In genomic region chr1:154170547-154171221, GRCh38 we compare ENCODE assay signal across 13 cellular contexts. TPM values are rescaled to one million over a fixed set of nuclear protein-coding genes. Genes with fewer than 3 reads are reported as not detected.
DNase-seq lines count a peak whose midpoint lies in the region; ATAC-seq, FAIRE-seq and TF ChIP-seq lines count a peak whose summit lies in the region.
"Had no signal": no experiment of that assay in that cellular context is flagged by ENCODE, and none has a peak within 500 bp of the region (broad histone marks: within the 10 kb centered on the region; RNA-seq: fewer than 3 reads in every experiment).

No MANE protein-coding gene starts in this region.

- H3K36me3 Mint-ChIP-seq in activated T-cell treated with anti-CD3 and anti-CD28 coated beads, Interleukin-2, amount 50 U/mL, for 72 hours (ENCODE audit: insufficient read depth in 2 of 2): peaks cover 36 to 51% of the 10 kb centered on the region in 2 donors

- peaks cover 50% of the 10 kb centered on the region for H3K4me1 Mint-ChIP-seq in activated T-cell treated with anti-CD3 and anti-CD28 coated beads, Interleukin-2, amount 50 U/mL, for 72 hours (ENCODE audit: low read depth)

- intact Hi-C loops in right cardiac atrium (cut with DNase I): no loop called here

- H3K27me3 ChIP-seq in keratinocyte (ENCODE audit: control insufficient read depth, extremely low read depth, insufficient read depth, low read length) (no peaks in the 10 kb centered on the region), right cardiac atrium (ENCODE audit: control insufficient read depth, insufficient read depth) (no peaks in the 10 kb centered on the region)
- H3K27me3 ChIP-seq: adrenal gland had no signal

- FAIRE-seq in keratinocyte (lab: Jason Lieb, UNC) (peak; percentile 26), D721Med (lab: Jason Lieb, UNC) (no peak)

- peaks cover 14% of the 10 kb centered on the region for H4K20me1 ChIP-seq in keratinocyte (ENCODE audit: control insufficient read depth, extremely low read depth, insufficient read depth, low read length)

- peaks cover 50 to 60% of the 10 kb centered on the region in 2 experiments for H3K36me3 ChIP-seq in keratinocyte (ENCODE audit: control insufficient read depth in 2 of 2, extremely low read depth in 1 of 2, insufficient read depth in 2 of 2, low read length in 2 of 2)

- H3K4me3 ChIP-seq in keratinocyte (ENCODE audit: control insufficient read depth in 2 of 3, extremely low read depth in 1 of 3, insufficient read depth in 2 of 3, low read depth in 1 of 3, low read length in 3 of 3) (no peak overlapping the region), right cardiac atrium (ENCODE audit: low read length) (no peak overlapping the region)
- H3K4me3 ChIP-seq: adrenal gland had no signal

- H3K27ac Mint-ChIP-seq in activated T-cell treated with anti-CD3 and anti-CD28 coated beads, Interleukin-2, amount 50 U/mL, for 72 hours: peak overlapping the region; percentile 98

- H3K27me3 Mint-ChIP-seq in activated T-cell treated with anti-CD3 and anti-CD28 coated beads, Interleukin-2, amount 50 U/mL, for 72 hours (ENCODE audit: low read depth): no peaks in the 10 kb centered on the region

- H3K9me3 Mint-ChIP-seq in activated T-cell treated with anti-CD3 and anti-CD28 coated beads, Interleukin-2, amount 50 U/mL, for 72 hours: no peaks in the 10 kb centered on the region

- H3K79me2 ChIP-seq in keratinocyte (ENCODE audit: control insufficient read depth, insufficient read depth, low read length): peaks cover 66% of the 10 kb centered on the region

- peak; percentile 98 to 99 for ATAC-seq in activated T-cell treated with anti-CD3 and anti-CD28 coated beads, Interleukin-2, amount 50 U/mL, for 72 hours (replicated peaks in 1 of 2)
- ATAC-seq in GM21717 (IDR thresholded peaks at IDR 0.05; ENCODE audit: unreplicated experiment) (no peak), right cardiac atrium (no peak)

- H3K4me1 ChIP-seq in keratinocyte (ENCODE audit: control insufficient read depth, extremely low read depth, insufficient read depth, low read length) (no peaks in the 10 kb centered on the region), right cardiac atrium (ENCODE audit: control insufficient read depth, insufficient read depth, low read length) (no peaks in the 10 kb centered on the region)

- H3K4me2 ChIP-seq in keratinocyte (ENCODE audit: control insufficient read depth, extremely low read depth, insufficient read depth, low read depth, low read length): no peak overlapping the region

- H2AFZ ChIP-seq in keratinocyte (ENCODE audit: control insufficient read depth, low read length): no peak overlapping the region

- H3K9me1 ChIP-seq in keratinocyte (ENCODE audit: control insufficient read depth, extremely low read depth, insufficient read depth, low read length): no peaks in the 10 kb centered on the region

- peak overlapping the region; percentile 19 for H3K27ac ChIP-seq in keratinocyte (ENCODE audit: control insufficient read depth, insufficient read depth, low read length)
- H3K27ac ChIP-seq in right cardiac atrium (ENCODE audit: low read length): no peak overlapping the region
- H3K27ac ChIP-seq: 22Rv1 had no signal

- dilution Hi-C loops in keratinocyte (cut with MboI; ENCODE audit: extremely low pct_ligation_motif_present, low sequenced_read_pairs): no loop called here

- no peak overlapping the region for H3K9ac ChIP-seq in keratinocyte (ENCODE audit: control insufficient read depth, extremely low read depth, insufficient read depth, low read length)

- peak; percentile 18 for DNase-seq in DMS 273 (lab: John Stamatoyannopoulos, UW; ENCODE audit: unreplicated experiment)
- DNase-seq in DMS 273 treated with DMSO at 0.1 percent for 48 hours (lab: John Stamatoyannopoulos, UW): no peak
- DNase-seq in activated T-cell treated with anti-CD3 and anti-CD28 coated beads, Interleukin-2, amount 50 U/mL, for 72 hours: peak; percentile 59 to 75
- no peak for DNase-seq in keratinocyte (ENCODE audit: low read depth, low spot score)
- DNase-seq in stimulated activated CD8-positive, alpha-beta memory T cell treated with anti-CD3 and anti-CD28 coated beads, Interleukin-15, amount 100 ng/mL, for 48 hours (ENCODE audit: low read depth in 2 of 2): peak; percentile 37 to 42
- no peak for DNase-seq in right cardiac atrium
- DNase-seq in D721Med (ENCODE audit: insufficient read length, low spot score): no peak
- DNase-seq: NCI-H1436, SHP77 treated with DMSO at 0.1 percent for 48 hours had no signal

- H3K9me3 ChIP-seq in keratinocyte (ENCODE audit: control insufficient read depth, low read depth, low read length) (no peaks in the 10 kb centered on the region), right cardiac atrium (ENCODE audit: control insufficient read depth, low read length) (no peaks in the 10 kb centered on the region)
- H3K9me3 ChIP-seq: adrenal gland had no signal

- H3K4me3 Mint-ChIP-seq in activated T-cell treated with anti-CD3 and anti-CD28 coated beads, Interleukin-2, amount 50 U/mL, for 72 hours: peak overlapping the region; percentile 61 to 74

- no peak for TF ChIP-seq CTCF in keratinocyte (optimal IDR thresholded peaks at IDR 0.05 in 1 of 3, IDR thresholded peaks at IDR 0.05 in 1 of 3, conservative IDR thresholded peaks at IDR 0.05 in 1 of 3; ENCODE audit: extremely low read depth in 1 of 3, insufficient read depth in 2 of 3, low read length in 3 of 3)
- no peak for TF ChIP-seq CTCF in D721Med (IDR thresholded peaks at IDR 0.05; ENCODE audit: insufficient read depth, missing control alignments)

RNA-seq across cellular contexts. Expression of gene NUP210L, which starts 15.8 kb away (rescaled TPM):
- total RNA-seq in activated T-cell treated with anti-CD3 and anti-CD28 coated beads, Interleukin-2, amount 50 U/mL, for 72 hours: under 1 TPM; 0.07 to 0.14 TPM
- polyA plus RNA-seq in keratinocyte (0.01 TPM in 1 of 3 replicates, not detected in the others), right cardiac atrium (not detected)
- 0.06 TPM for polyA plus RNA-seq in keratinocyte (2011; ENCODE audit: low read depth)
- not detected in 2 replicates for polyA plus RNA-seq in keratinocyte (2011; cell fraction: cytosol; rRNA removed)
- polyA plus RNA-seq in keratinocyte (2011; cell fraction: nucleus; rRNA removed): 0.03 and 0.06 TPM in 2 replicates
- 0.08 TPM in 1 of 2 replicates, not detected in the other for polyA plus RNA-seq in keratinocyte (2012; ENCODE audit: low replicate concordance)
- 0.03 TPM in 1 of 3 replicates, not detected in the others for polyA minus RNA-seq in keratinocyte
- polyA minus RNA-seq in keratinocyte (2011; cell fraction: cytosol; rRNA and poly(A)+ RNA removed): not detected
- polyA minus RNA-seq in keratinocyte (2011; cell fraction: nucleus; rRNA and poly(A)+ RNA removed): not detected in 2 replicates
- under 1 TPM; 0.09 to 0.88 (median 0.18) TPM for total RNA-seq in right cardiac atrium

RNA-seq across cellular contexts. Expression of gene TPM3, which starts 21.2 kb away (rescaled TPM):
- 100 to 1,000 TPM; 456 to 468 TPM for total RNA-seq in activated T-cell treated with anti-CD3 and anti-CD28 coated beads, Interleukin-2, amount 50 U/mL, for 72 hours
- 294 to 691 TPM (median 585 TPM) in 3 replicates for polyA plus RNA-seq in keratinocyte
- polyA plus RNA-seq in keratinocyte (2011; ENCODE audit: low read depth): 505 TPM
- 461 and 513 TPM in 2 replicates for polyA plus RNA-seq in keratinocyte (2011; cell fraction: cytosol; rRNA removed)
- 239 and 349 TPM in 2 replicates for polyA plus RNA-seq in keratinocyte (2011; cell fraction: nucleus; rRNA removed)
- 187 and 523 TPM in 2 replicates for polyA plus RNA-seq in keratinocyte (2012; ENCODE audit: low replicate concordance)
- 115 to 186 TPM (median 125 TPM) in 3 replicates for polyA minus RNA-seq in keratinocyte
- polyA minus RNA-seq in keratinocyte (2011; cell fraction: cytosol; rRNA and poly(A)+ RNA removed): 160 TPM
- 40.6 and 66.8 TPM in 2 replicates for polyA minus RNA-seq in keratinocyte (2011; cell fraction: nucleus; rRNA and poly(A)+ RNA removed)
- total RNA-seq in right cardiac atrium: 100 to 1,000 TPM; 202 to 594 (median 262) TPM
- polyA plus RNA-seq in right cardiac atrium: 391 TPM

RNA-seq across cellular contexts. Expression of gene CFAP141, which starts 35.4 kb away (rescaled TPM):
- total RNA-seq in activated T-cell treated with anti-CD3 and anti-CD28 coated beads, Interleukin-2, amount 50 U/mL, for 72 hours: not detected
- polyA plus RNA-seq in keratinocyte: not detected in 3 replicates
- not detected for polyA plus RNA-seq in keratinocyte (2011; ENCODE audit: low read depth)
- not detected in 2 replicates for polyA plus RNA-seq in keratinocyte (2011; cell fraction: cytosol; rRNA removed)
- polyA plus RNA-seq in keratinocyte (2011; cell fraction: nucleus; rRNA removed): not detected in 2 replicates
- 0.72 TPM in 1 of 2 replicates, not detected in the other for polyA plus RNA-seq in keratinocyte (2012; ENCODE audit: low replicate concordance)
- not detected in 3 replicates for polyA minus RNA-seq in keratinocyte
- polyA minus RNA-seq in keratinocyte (2011; cell fraction: cytosol; rRNA and poly(A)+ RNA removed): not detected
- polyA minus RNA-seq in keratinocyte (2011; cell fraction: nucleus; rRNA and poly(A)+ RNA removed): not detected in 2 replicates
- total RNA-seq in right cardiac atrium: not detected
- polyA plus RNA-seq in right cardiac atrium: not detected
- total RNA-seq: adrenal gland, mononuclear cell had no signal

RNA-seq across cellular contexts. Expression of gene UBAP2L, which starts 50.1 kb away (rescaled TPM):
- total RNA-seq in activated T-cell treated with anti-CD3 and anti-CD28 coated beads, Interleukin-2, amount 50 U/mL, for 72 hours: 100 to 1,000 TPM; 166 to 171 TPM
- polyA plus RNA-seq in keratinocyte: 118 to 198 TPM (median 161 TPM) in 3 replicates
- polyA plus RNA-seq in keratinocyte (2011; ENCODE audit: low read depth): 98.4 TPM
- polyA plus RNA-seq in keratinocyte (2011; cell fraction: cytosol; rRNA removed): 116 and 149 TPM in 2 replicates
- 300 and 368 TPM in 2 replicates for polyA plus RNA-seq in keratinocyte (2011; cell fraction: nucleus; rRNA removed)
- polyA plus RNA-seq in keratinocyte (2012; ENCODE audit: low replicate concordance): 57.6 and 157 TPM in 2 replicates
- 153 to 254 TPM (median 249 TPM) in 3 replicates for polyA minus RNA-seq in keratinocyte
- polyA minus RNA-seq in keratinocyte (2011; cell fraction: cytosol; rRNA and poly(A)+ RNA removed): 54.1 TPM
- polyA minus RNA-seq in keratinocyte (2011; cell fraction: nucleus; rRNA and poly(A)+ RNA removed): 99.2 and 179 TPM in 2 replicates
- 100 to 1,000 TPM; 103 to 112 (median 107) TPM for total RNA-seq in right cardiac atrium
- polyA plus RNA-seq in right cardiac atrium: 67.6 TPM

Comparison
In these comparisons a context has a peak if more than half of its experiments do, and no peak if none do; other contexts are left out.
1. DNase-seq: peak in DMS 273 (single experiment), activated T-cell treated with anti-CD3 and anti-CD28 coated beads, Interleukin-2, amount 50 U/mL, for 72 hours (2 of 2) and stimulated activated CD8-positive, alpha-beta memory T cell treated with anti-CD3 and anti-CD28 coated beads, Interleukin-15, amount 100 ng/mL, for 48 hours (2 of 2); none in DMS 273 treated with DMSO at 0.1 percent for 48 hours (single experiment), keratinocyte (single experiment), right cardiac atrium (0 of 3) and D721Med (single experiment).
2. ATAC-seq: peak in activated T-cell treated with anti-CD3 and anti-CD28 coated beads, Interleukin-2, amount 50 U/mL, for 72 hours (2 of 2); none in GM21717 (single experiment) and right cardiac atrium (0 of 2).